ENCODE assay signal across 33 cellular contexts in the genomic region with DNA sequence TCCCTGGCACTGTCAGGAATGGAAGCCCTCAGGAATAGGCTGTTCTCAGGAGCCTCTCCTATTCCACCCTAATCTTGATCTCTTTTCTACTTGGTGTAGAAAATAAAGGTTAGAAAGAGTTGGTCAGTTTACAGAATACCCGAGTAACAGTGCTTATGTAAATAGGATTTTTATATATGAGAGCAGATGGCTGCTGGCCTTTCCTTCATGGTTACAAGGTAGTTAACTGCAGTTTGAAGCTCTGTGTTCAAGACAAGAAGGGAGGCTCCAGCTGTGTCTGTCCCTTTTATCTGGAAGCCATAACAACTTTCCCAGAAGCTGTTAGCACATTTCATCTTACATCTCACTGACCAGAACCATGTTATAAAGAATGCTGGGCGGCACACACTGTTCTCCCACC.
"Had no signal": no experiment of that assay in that cellular context is flagged by ENCODE, and none has a peak within 500 bp of the region (broad histone marks: within the 10 kb centered on the region; RNA-seq: fewer than 3 reads in every experiment).

No MANE protein-coding gene starts in this region.

- H3K27ac ChIP-seq: adrenal gland, body of pancreas, brain microvascular endothelial cell, breast epithelium, VCaP had no signal

- ATAC-seq: activated CD8-positive, alpha-beta T cell treated with anti-CD3 and anti-CD28 coated beads for 36 hours; activated naive CD4-positive, alpha-beta T cell treated with anti-CD3 and anti-CD28 coated beads, Interleukin-2, amount 50 U/mL, for 72 hours; activated T-cell treated with anti-CD3 and anti-CD28 coated beads, Interleukin-2, amount 50 U/mL, for 4 hours; activated T-cell treated with anti-CD3 and anti-CD28 coated beads, Interleukin-2, amount 50 U/mL, for 72 hours; activated T-helper 17 cell treated with anti-CD3 and anti-CD28 coated beads, Interleukin-2, amount 50 U/mL, for 72 hours; body of pancreas had no signal

- DNase-seq: activated B cell treated with CpG ODN at 0.5 μM for 24 hours; activated CD4-positive, alpha-beta memory T cell treated with anti-CD3 and anti-CD28 coated beads for 36 hours; activated CD4-positive, alpha-beta T cell treated with anti-CD3 and anti-CD28 coated beads for 4 hours; activated CD4-positive, alpha-beta T cell treated with anti-CD3 and anti-CD28 coated beads, Interleukin-2, amount 10 ng/mL, durations not matched to agents 24 days and 14 days; activated CD4-positive, alpha-beta T cell treated with anti-CD3 and anti-CD28 coated beads, Interleukin-2, amount 50 U/mL, for 1 hour; activated CD4-positive, alpha-beta T cell treated with anti-CD3 and anti-CD28 coated beads, Interleukin-2, amount 50 U/mL, for 4 hours; activated CD4-positive, CD25-positive, alpha-beta regulatory T cell treated with anti-CD3 and anti-CD28 coated beads, Interleukin-2, amount 50 U/mL, for 72 hours; activated CD8-positive, alpha-beta memory T cell treated with anti-CD3 and anti-CD28 coated beads, Interleukin-2, amount 50 U/mL, for 4 hours; activated CD8-positive, alpha-beta T cell treated with anti-CD3 and anti-CD28 coated beads for 36 hours; activated effector memory CD4-positive, alpha-beta T cell treated with anti-CD3 and anti-CD28 coated beads, Interleukin-2, amount 50 U/mL, for 16 hours; activated gamma-delta T cell treated with Interleukin-2 at 50 U/mL for 16 hours; activated naive CD4-positive, alpha-beta T cell; activated naive CD4-positive, alpha-beta T cell treated with anti-CD3 and anti-CD28 coated beads for 36 hours; activated naive CD4-positive, alpha-beta T cell treated with anti-CD3 and anti-CD28 coated beads, Interleukin-2, amount 50 U/mL, for 16 hours; activated naive CD8-positive, alpha-beta T cell treated with anti-CD3 and anti-CD28 coated beads for 36 hours; activated T-cell treated with anti-CD3 and anti-CD28 coated beads for 4 hours; activated T-cell treated with anti-CD3 and anti-CD28 coated beads, Interleukin-2, amount 50 U/mL, for 1 hour; activated T-cell treated with anti-CD3 and anti-CD28 coated beads, Interleukin-2, amount 50 U/mL, for 4 hours; activated T-cell treated with anti-CD3 and anti-CD28 coated beads, Interleukin-2, amount 50 U/mL, for 72 hours; adrenal gland; amniotic stem cell; aorta; body of pancreas; brain microvascular endothelial cell; central memory CD4-positive, alpha-beta T cell; T-helper 2 cell; T-helper 9 cell had no signal

- H3K36me3 ChIP-seq: adrenal gland, brain microvascular endothelial cell, breast epithelium had no signal

- H3K9me3 ChIP-seq: adrenal gland, body of pancreas, breast epithelium had no signal

- H3K27me3 ChIP-seq: adrenal gland, body of pancreas, brain microvascular endothelial cell, breast epithelium had no signal

- H3K4me1 ChIP-seq: adrenal gland, body of pancreas, breast epithelium had no signal

- H3K4me3 ChIP-seq: adrenal gland, body of pancreas, breast epithelium had no signal

- FAIRE-seq: astrocyte, TTC549 had no signal
